Comparison of ENCODE assay signal across 31 cellular contexts in the genomic region with DNA sequence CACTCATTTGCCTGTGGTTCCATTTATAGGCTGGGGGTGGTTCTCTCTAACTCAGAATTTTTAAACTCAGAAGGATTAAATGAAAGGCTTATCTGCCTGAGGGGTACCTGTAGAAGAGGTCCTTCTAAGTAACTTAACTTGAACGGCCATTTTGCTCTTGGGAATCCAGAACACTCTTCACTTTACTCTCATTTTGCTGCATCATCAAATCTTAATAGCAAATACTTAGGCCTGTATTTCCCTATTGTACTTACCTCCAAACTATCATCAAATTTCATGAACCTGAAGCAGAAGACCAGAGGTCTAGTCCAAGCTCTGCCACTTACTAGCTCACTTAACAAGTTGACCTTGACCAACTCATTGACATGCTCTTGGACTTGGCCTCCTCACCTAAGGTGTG.
"Had no signal": no experiment of that assay in that cellular context is flagged by ENCODE, and none has a peak within 500 bp of the region (broad histone marks: within the 10 kb centered on the region; RNA-seq: fewer than 3 reads in every experiment).

No MANE protein-coding gene starts in this region.

- H3K9me3 ChIP-seq: ascending aorta, body of pancreas, breast epithelium had no signal

- DNase-seq: activated B cell treated with CpG ODN at 0.5 μM for 24 hours; activated CD4-positive, alpha-beta memory T cell treated with anti-CD3 and anti-CD28 coated beads for 36 hours; activated CD4-positive, alpha-beta T cell treated with anti-CD3 and anti-CD28 coated beads for 4 hours; activated CD4-positive, alpha-beta T cell treated with anti-CD3 and anti-CD28 coated beads, Interleukin-2, amount 10 ng/mL, durations not matched to agents 24 days and 14 days; activated CD4-positive, alpha-beta T cell treated with anti-CD3 and anti-CD28 coated beads, Interleukin-2, amount 50 U/mL, for 1 hour; activated CD4-positive, alpha-beta T cell treated with anti-CD3 and anti-CD28 coated beads, Interleukin-2, amount 50 U/mL, for 4 hours; activated CD4-positive, CD25-positive, alpha-beta regulatory T cell treated with anti-CD3 and anti-CD28 coated beads, Interleukin-2, amount 50 U/mL, for 72 hours; activated CD8-positive, alpha-beta memory T cell treated with anti-CD3 and anti-CD28 coated beads for 24 hours; activated CD8-positive, alpha-beta memory T cell treated with anti-CD3 and anti-CD28 coated beads, Interleukin-2, amount 10 ng/mL, durations not matched to agents 7 days and 5 days; activated CD8-positive, alpha-beta memory T cell treated with anti-CD3 and anti-CD28 coated beads, Interleukin-2, amount 50 U/mL, for 48 hours; activated CD8-positive, alpha-beta T cell treated with anti-CD3 and anti-CD28 coated beads, Interleukin-2, amount 10 ng/mL, durations not matched to agents 7 days and 5 days; activated effector memory CD4-positive, alpha-beta T cell treated with Interleukin-2 at 50 U/mL for 16 hours; activated gamma-delta T cell; activated naive CD4-positive, alpha-beta T cell treated with anti-CD3 and anti-CD28 coated beads, Interleukin-2, amount 10 ng/mL, durations not matched to agents 7 days and 5 days; activated naive CD4-positive, alpha-beta T cell treated with Interleukin-2 at 50 U/mL for 16 hours; activated naive CD8-positive, alpha-beta T cell treated with anti-CD3 and anti-CD28 coated beads, Interleukin-2, amount 10 ng/mL, durations not matched to agents 7 days and 5 days; activated naive CD8-positive, alpha-beta T cell treated with anti-CD3 and anti-CD28 coated beads, Interleukin-2, amount 50 U/mL, for 24 hours; activated T-cell treated with anti-CD3 and anti-CD28 coated beads, Interleukin-2, amount 50 U/mL, for 24 hours; activated T-cell treated with anti-CD3 and anti-CD28 coated beads, Interleukin-2, amount 50 U/mL, for 48 hours; amygdala; anterior cingulate cortex; body of pancreas; brain microvascular endothelial cell; central memory CD4-positive, alpha-beta T cell; T-helper 2 cell; T-helper 9 cell had no signal

- ATAC-seq: activated CD8-positive, alpha-beta memory T cell treated with anti-CD3 and anti-CD28 coated beads, Interleukin-2, amount 10 ng/mL, durations not matched to agents 7 days and 5 days; activated CD8-positive, alpha-beta T cell treated with anti-CD3 and anti-CD28 coated beads, Interleukin-2, amount 10 ng/mL, durations not matched to agents 7 days and 5 days; activated naive CD8-positive, alpha-beta T cell treated with anti-CD3 and anti-CD28 coated beads, Interleukin-2, amount 50 U/mL, for 24 hours; body of pancreas had no signal

- H3K4me3 ChIP-seq: ascending aorta, body of pancreas, breast epithelium had no signal

- H3K4me1 ChIP-seq: ascending aorta, body of pancreas, breast epithelium had no signal

- H3K27me3 ChIP-seq: ascending aorta, body of pancreas, brain microvascular endothelial cell had no signal

- H3K27ac ChIP-seq: ascending aorta, body of pancreas, brain microvascular endothelial cell, breast epithelium, VCaP had no signal

- FAIRE-seq: colon, TTC549 had no signal

- H3K36me3 ChIP-seq: ascending aorta, brain microvascular endothelial cell, breast epithelium had no signal
